In the genomic region with DNA sequence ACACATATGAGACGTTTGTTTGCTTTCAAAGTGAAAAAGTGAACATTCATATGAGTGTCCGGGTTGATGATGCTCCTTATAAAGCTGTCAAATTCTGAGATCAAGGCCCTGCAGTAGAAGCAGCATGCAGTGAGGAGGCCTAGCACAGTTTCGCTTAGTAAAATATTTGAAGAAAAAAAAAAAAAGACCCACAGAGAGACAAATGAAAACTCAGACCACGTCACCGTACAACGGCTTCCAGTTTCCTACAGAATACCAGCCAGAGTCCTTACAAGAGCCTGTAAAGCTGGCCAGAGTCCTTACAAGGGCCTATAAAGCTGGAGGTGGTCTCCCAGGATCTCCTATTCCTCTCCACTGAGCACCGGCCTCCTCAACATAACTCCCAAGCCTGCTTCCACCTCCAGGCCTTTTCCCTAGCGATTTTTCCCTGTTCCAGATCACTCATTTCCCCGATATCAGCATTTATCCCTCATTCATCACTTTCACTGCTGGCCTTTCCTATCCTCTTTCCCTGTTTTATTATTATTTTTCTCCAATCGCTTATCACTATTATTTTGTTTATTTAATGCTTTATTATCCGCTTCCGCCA, we compare ENCODE assay signal across 8 cellular contexts. TPM values are rescaled to one million over a fixed set of nuclear protein-coding genes. Genes with fewer than 3 reads are reported as not detected.
DNase-seq lines count a peak whose midpoint lies in the region; ATAC-seq, FAIRE-seq and TF ChIP-seq lines count a peak whose summit lies in the region.

No MANE protein-coding gene starts in this region.

- H4K8ac ChIP-seq in mesenchymal stem cell (ENCODE audit: low read length): peak overlapping the region; percentile 82

- peak overlapping the region; percentile 92 for H2BK5ac ChIP-seq in mesenchymal stem cell (ENCODE audit: low read depth, low read length, poor library complexity, severe bottlenecking)

- FAIRE-seq in H54 (lab: Jason Lieb, UNC): no peak

- H3K4me3 ChIP-seq in HL-60 (replicated peaks; ENCODE audit: insufficient read depth, low read length): peak overlapping the region; percentile 61
- H3K4me3 ChIP-seq in SK-N-MC: peak overlapping the region; percentile 91
- peak overlapping the region in 1 of 2 experiments; percentile 92 for H3K4me3 ChIP-seq in mesenchymal stem cell (ENCODE audit: insufficient read depth in 1 of 2, low read depth in 1 of 2, low read length in 2 of 2)

- H2AFZ ChIP-seq in mesenchymal stem cell (ENCODE audit: low read depth, low read length): peak overlapping the region; percentile 53

- H3K4me1 ChIP-seq in mesenchymal stem cell (ENCODE audit: control insufficient read depth, insufficient read depth, low read depth, low read length): peaks cover 10% of the 10 kb centered on the region

- H3K4ac ChIP-seq in mesenchymal stem cell (ENCODE audit: low read depth in 1 of 2, low read length in 2 of 2): peak overlapping the region in 1 of 2 experiments; percentile 45

- H3K9me3 ChIP-seq in SK-N-MC (ENCODE audit: low read depth, low read length): no peaks in the 10 kb centered on the region
- H3K9me3 ChIP-seq in mesenchymal stem cell (ENCODE audit: control insufficient read depth, low read length): no peaks in the 10 kb centered on the region

- peak overlapping the region in 1 of 2 experiments; percentile 39 for H2BK12ac ChIP-seq in mesenchymal stem cell (ENCODE audit: low read length in 2 of 2)

- peak overlapping the region; percentile 58 for H3K4me2 ChIP-seq in mesenchymal stem cell (ENCODE audit: low read length, poor library complexity, severe bottlenecking)

- H2AK5ac ChIP-seq in mesenchymal stem cell (ENCODE audit: low read length, severe bottlenecking): peak overlapping the region; percentile 1

- DNase-seq in EH (ENCODE audit: low read depth): peak; percentile 75
- DNase-seq in HL-60 (ENCODE audit: low read depth in 1 of 2, low spot score in 1 of 2): peak in 1 of 2 experiments; percentile 47
- no peak for DNase-seq in SK-N-MC (ENCODE audit: low read depth, low spot score)
- DNase-seq in mesenchymal stem cell: peak; percentile 82
- DNase-seq in substantia nigra (lab: John Stamatoyannopoulos, UW): peak in 9 of 49 donors; percentile 2 to 52 (median 20)
- DNase-seq in H54 (ENCODE audit: insufficient read length, low spot score): no peak

- no peak overlapping the region for H3K23ac ChIP-seq in mesenchymal stem cell (ENCODE audit: low read length in 2 of 2)

- TF ChIP-seq CTCF in HL-60 (IDR thresholded peaks at IDR 0.05; ENCODE audit: insufficient read depth, low read length): no peak

- no peak overlapping the region for H4K91ac ChIP-seq in mesenchymal stem cell (ENCODE audit: low read length)

- H2BK15ac ChIP-seq in mesenchymal stem cell (ENCODE audit: low read depth, poor library complexity, severe bottlenecking): peak overlapping the region; percentile 90

- WGBS in mesenchymal stem cell: 9% methylated on average over 12 of the region's 12 CpGs

- no peak for ATAC-seq in HG03045 (IDR thresholded peaks at IDR 0.05; ENCODE audit: unreplicated experiment)

- H3K9ac ChIP-seq in SK-N-MC (ENCODE audit: insufficient read length): peak overlapping the region; percentile 86
- peak overlapping the region; percentile 98 for H3K9ac ChIP-seq in mesenchymal stem cell (ENCODE audit: low read length)

- TF ChIP-seq POLR2A in H54 (IDR thresholded peaks at IDR 0.05; ENCODE audit: low read depth, low read length): no peak

- peak overlapping the region; percentile 61 for H2BK120ac ChIP-seq in mesenchymal stem cell (ENCODE audit: low read depth, low read length)

- H3K14ac ChIP-seq in mesenchymal stem cell (ENCODE audit: low read length in 2 of 2): no peak overlapping the region

- H3K36me3 ChIP-seq in SK-N-MC (ENCODE audit: insufficient read depth, low read length): no peaks in the 10 kb centered on the region
- peaks cover 6 to 11% of the 10 kb centered on the region in 2 experiments for H3K36me3 ChIP-seq in mesenchymal stem cell (ENCODE audit: control insufficient read depth in 1 of 2, insufficient read depth in 2 of 2, low read depth in 1 of 2, low read length in 2 of 2)

- H3K27me3 ChIP-seq in HL-60 (ENCODE audit: insufficient read depth, poor library complexity, severe bottlenecking): no peaks in the 10 kb centered on the region
- no peaks in the 10 kb centered on the region for H3K27me3 ChIP-seq in mesenchymal stem cell (ENCODE audit: control insufficient read depth in 1 of 2, insufficient read depth in 1 of 2, low read length in 2 of 2)

- H3K18ac ChIP-seq in mesenchymal stem cell (ENCODE audit: low read depth in 1 of 2, low read length in 2 of 2): peak overlapping the region; percentile 26 to 42

- H3K79me1 ChIP-seq in mesenchymal stem cell (replicated peaks; ENCODE audit: low read length, poor library complexity, severe bottlenecking): peaks cover 2% of the 10 kb centered on the region

- H3K27ac ChIP-seq in HL-60 (replicated peaks) (peak overlapping the region; percentile 93), SK-N-MC (peak overlapping the region; percentile 97), cingulate gyrus (ENCODE audit: low read depth, low read length) (peak overlapping the region; percentile 93), mesenchymal stem cell (ENCODE audit: low read length, poor library complexity, severe bottlenecking) (peak overlapping the region; percentile 98), substantia nigra (ENCODE audit: low read depth, low read length, poor library complexity, severe bottlenecking) (peak overlapping the region; percentile 91)

RNA-seq across cellular contexts. Expression of gene HMGN4, which starts 1.5 kb away (rescaled TPM):
- 34.2 TPM for polyA plus RNA-seq in mesenchymal stem cell (2013, experiment 1 of 2)
- polyA plus RNA-seq in mesenchymal stem cell (2013, experiment 2 of 2): 32.7 TPM

RNA-seq across cellular contexts. Expression of gene BTN1A1, which starts 36.6 kb away (rescaled TPM):
- not detected for polyA plus RNA-seq in mesenchymal stem cell (2013, experiment 1 of 2)
- not detected for polyA plus RNA-seq in mesenchymal stem cell (2013, experiment 2 of 2)

Comparison
In these comparisons a context has a peak if more than half of its experiments do, and no peak if none do; other contexts are left out.
1. DNase-seq: peak in EH (single experiment) and mesenchymal stem cell (single experiment); none in SK-N-MC (single experiment) and H54 (single experiment).
2. Peak in every context shown above with its lines, with median percentiles within 50 percentile points of each other: H3K27ac ChIP-seq.